ENCODE assay signal across 8 cellular contexts in genomic region chr2:230007931-230008707, GRCh38.
A peak's percentile ranks its signal among the peaks of the same experiment; 100 is the strongest.
DNase-seq lines count a peak whose midpoint lies in the region; ATAC-seq and TF ChIP-seq lines count a peak whose summit lies in the region.

No MANE protein-coding gene starts in this region.

- H3K36me3 ChIP-seq in lower lobe of right lung: no peaks in the 10 kb centered on the region

- peak overlapping the region; percentile 6 for H3K4me3 ChIP-seq in lower lobe of right lung

- DNase-seq in DMS 273 treated with DMSO at 0.1 percent for 48 hours (lab: John Stamatoyannopoulos, UW) (peak; percentile 7), NCI-H774 (lab: John Stamatoyannopoulos, UW) (peak; percentile 66), ecto neural progenitor cell (ENCODE audit: low spot score) (peak; percentile 83), lower lobe of right lung (peak; percentile 77)
- peak; percentile 89 to 91 for DNase-seq in activated CD4-positive, alpha-beta T cell treated with anti-CD3 and anti-CD28 coated beads, Interleukin-2, amount 50 U/mL, for 48 hours
- DNase-seq in stimulated activated CD4-positive, alpha-beta T cell treated with anti-CD3 and anti-CD28 coated beads, TNF-alpha, amount 100 ng/mL, for 4 hours (ENCODE audit: low read depth in 3 of 3): peak; percentile 67 to 79 (median 75)

- ATAC-seq in HG03066 (IDR thresholded peaks at IDR 0.05; ENCODE audit: low read depth, unreplicated experiment): peak; percentile 66
- ATAC-seq in lower lobe of right lung: peak; percentile 67 to 71
- ATAC-seq in GM18861 (IDR thresholded peaks at IDR 0.05; ENCODE audit: unreplicated experiment): no peak

- H3K27me3 ChIP-seq in lower lobe of right lung (ENCODE audit: low read depth): no peaks in the 10 kb centered on the region

- intact Hi-C loops in lower lobe of right lung (cut with DNase I): loop anchor here (10.0 kb wide), 1 partner anchor 607 kb away; no protein-coding TSS in a partner anchor

- H3K4me1 ChIP-seq in lower lobe of right lung: peaks cover 8% of the 10 kb centered on the region

- TF ChIP-seq CTCF in lower lobe of right lung (IDR thresholded peaks at IDR 0.05): peak; percentile 86

- no peaks in the 10 kb centered on the region for H3K9me3 ChIP-seq in lower lobe of right lung

- H3K27ac ChIP-seq in lower lobe of right lung: no peak overlapping the region

Comparison
In these comparisons a context has a peak if more than half of its experiments do, and no peak if none do; other contexts are left out.
1. DNase-seq: peak in every context shown above with its lines; median percentile 90 in activated CD4-positive, alpha-beta T cell treated with anti-CD3 and anti-CD28 coated beads, Interleukin-2, amount 50 U/mL, for 48 hours; 83 in ecto neural progenitor cell; 77 in lower lobe of right lung; 75 in stimulated activated CD4-positive, alpha-beta T cell treated with anti-CD3 and anti-CD28 coated beads, TNF-alpha, amount 100 ng/mL, for 4 hours; 66 in NCI-H774; 7 in DMS 273 treated with DMSO at 0.1 percent for 48 hours.